In genomic region chr12:122137229-122137628, GRCh38 we compare ENCODE assay signal across 16 cellular contexts. TPM values are rescaled to one million over a fixed set of nuclear protein-coding genes. Genes with fewer than 3 reads are reported as not detected.
DNase-seq lines count a peak whose midpoint lies in the region; ATAC-seq, FAIRE-seq and TF ChIP-seq lines count a peak whose summit lies in the region.
"Had no signal": no experiment of that assay in that cellular context is flagged by ENCODE, and none has a peak within 500 bp of the region (broad histone marks: within the 10 kb centered on the region; RNA-seq: fewer than 3 reads in every experiment).

No MANE protein-coding gene starts in this region.

- no peak for FAIRE-seq in K562 (lab: Jason Lieb, UNC)
- FAIRE-seq: endometrium had no signal

- H3K36me3 Mint-ChIP-seq in activated CD8-positive, alpha-beta memory T cell treated with anti-CD3 and anti-CD28 coated beads, Interleukin-2, amount 10 ng/mL, durations not matched to agents 7 days and 5 days, result peaks cover 4% of the 10 kb centered on the region

- H3K9me3 ChIP-seq in HUES64 (ENCODE audit: insufficient read depth, low read depth, low read length) (peaks cover 11% of the 10 kb centered on the region), K562 (replicated peaks; ENCODE audit: control insufficient read depth, insufficient read depth, low read depth, low read length) (no peaks in the 10 kb centered on the region)
- H3K9me3 ChIP-seq: stomach had no signal

- no peak overlapping the region for H2AFZ ChIP-seq in K562 (ENCODE audit: low read depth, low read length)

- no TSS peak for BruUV-seq in K562 (replicated peaks; lab: Mats Ljungman, UMichigan)

- TF ChIP-seq RAD21 in K562 (CRISPR knock-in tag; conservative IDR thresholded peaks at IDR 0.05 in 1 of 2, IDR thresholded peaks at IDR 0.05 in 1 of 2), result 0 out of 4 replicates have a peak, but pooled peaks of 1 of the 2 experiments have one; percentile 27

- no peaks in the 10 kb centered on the region for H3K27me3 Mint-ChIP-seq in activated CD8-positive, alpha-beta memory T cell treated with anti-CD3 and anti-CD28 coated beads, Interleukin-2, amount 10 ng/mL, durations not matched to agents 7 days and 5 days
- H3K27me3 Mint-ChIP-seq: naive thymus-derived CD4-positive, alpha-beta T cell had no signal

- no peak overlapping the region for H4K8ac ChIP-seq in mesendoderm (ENCODE audit: low read depth, low read length)

- H2BK15ac ChIP-seq in mesendoderm (replicated peaks; ENCODE audit: low read depth), result no peak overlapping the region

- H3K9ac ChIP-seq in HUES64 (ENCODE audit: low read depth, low read length) (no peak overlapping the region), K562 (ENCODE audit: insufficient read depth in 1 of 2, low read depth in 2 of 2, low read length in 2 of 2) (0 out of 4 replicates have a peak overlapping the region, but pooled peaks of 1 of the 2 experiments have one; percentile 1), mesendoderm (ENCODE audit: low read length) (peak overlapping the region; percentile 0)

- CTCF ChIA-PET in BJ (lab: Yijun Ruan, JAX) (interaction anchor here (1.3 kb wide), 1 partner anchor 14 kb away, joined by 6 read pairs; no protein-coding TSS in a partner anchor), K562 (lab: Yijun Ruan, JAX; ENCODE audit: low intra/inter-chr PET ratio) (interaction anchor here (0.6 kb wide), 1 partner anchor 83 kb away, joined by 3 read pairs; no protein-coding TSS in a partner anchor)
- CTCF ChIA-PET in activated CD8-positive, alpha-beta memory T cell treated with anti-CD3 and anti-CD28 coated beads, Interleukin-2, amount 10 ng/mL, durations not matched to agents 7 days and 5 days (lab: Charles Lee), result interaction anchor here (1.6 kb wide), 1 partner anchor 14 kb away, joined by 3 read pairs; no protein-coding TSS in a partner anchor

- H3K4me3 Mint-ChIP-seq in activated CD8-positive, alpha-beta memory T cell treated with anti-CD3 and anti-CD28 coated beads, Interleukin-2, amount 10 ng/mL, durations not matched to agents 7 days and 5 days, result no peak overlapping the region
- H3K4me3 Mint-ChIP-seq: CD14-positive monocyte; naive thymus-derived CD4-positive, alpha-beta T cell had no signal

- no peak overlapping the region for H3K4me2 ChIP-seq in K562 (ENCODE audit: insufficient read depth, low read length)
- H3K4me2 ChIP-seq in mesendoderm (ENCODE audit: low read length), result no peak overlapping the region

- H3K4ac ChIP-seq in mesendoderm (ENCODE audit: low read depth, low read length), result no peak overlapping the region

- in situ Hi-C loops in K562 (cut with MboI), result no loop called here

- no peak for TF ChIP-seq EP300 in K562 (IDR thresholded peaks at IDR 0.05; ENCODE audit: low read length)

- no peak overlapping the region for H3K56ac ChIP-seq in mesendoderm (ENCODE audit: low read length)

- H3K36me3 ChIP-seq in BJ (ENCODE audit: control insufficient read depth, insufficient read depth, low read length) (peaks cover 44% of the 10 kb centered on the region), HUES64 (ENCODE audit: insufficient read depth, low read length) (peaks cover 35% of the 10 kb centered on the region), K562 (ENCODE audit: control insufficient read depth, insufficient read depth, low read length) (peaks cover 88% of the 10 kb centered on the region), mesendoderm (ENCODE audit: control insufficient read depth, insufficient read depth, low read length) (peaks cover 10% of the 10 kb centered on the region)

- no peak overlapping the region for H4K5ac ChIP-seq in mesendoderm (ENCODE audit: low read length)

- H3K9me1 ChIP-seq in K562 (ENCODE audit: control insufficient read depth, insufficient read depth, low read length), result no peaks in the 10 kb centered on the region

- intact Hi-C loops in K562 (cut with micrococcal nuclease), result no loop called here

- no peak overlapping the region for H2BK5ac ChIP-seq in mesendoderm (ENCODE audit: low read length)

- 0 out of 2 replicates have a peak, but pooled peaks cover 4% of the 10 kb centered on the region for H4K20me1 ChIP-seq in K562 (replicated peaks; ENCODE audit: control insufficient read depth, insufficient read depth, low read length)

- no peak overlapping the region for H2AK5ac ChIP-seq in mesendoderm (ENCODE audit: low read length)

- no peak overlapping the region for H3K18ac ChIP-seq in mesendoderm (ENCODE audit: low read length)

- TF ChIP-seq CTCF in BJ (IDR thresholded peaks at IDR 0.05; ENCODE audit: insufficient read depth, low read depth, low read length) (0 out of 2 replicates have a peak, but pooled peaks have one; percentile 11), K562 (IDR thresholded peaks at IDR 0.05 in 2 of 3, conservative IDR thresholded peaks at IDR 0.05 in 1 of 3; ENCODE audit: insufficient read depth in 2 of 3, low read depth in 1 of 3, low read length in 3 of 3) (peak; percentile 35 to 51 (median 43); a peak in 4 of 6 replicates)

- H3K4me1 ChIP-seq in HUES64 (ENCODE audit: insufficient read depth, low read length) (no peaks in the 10 kb centered on the region), K562 (replicated peaks in 1 of 2; ENCODE audit: control insufficient read depth in 2 of 2, insufficient read depth in 2 of 2, low read length in 2 of 2) (peaks cover 0 to 22% of the 10 kb centered on the region in 2 experiments; a peak in 1 of 5 replicates), mesendoderm (ENCODE audit: control insufficient read depth, low read depth, low read length) (no peaks in the 10 kb centered on the region)
- H3K4me1 ChIP-seq: stomach had no signal

- H2BK120ac ChIP-seq in mesendoderm (ENCODE audit: low read depth, low read length), result no peak overlapping the region

- ATAC-seq in K562, result peak; percentile 78
- no peak for ATAC-seq in activated CD8-positive, alpha-beta memory T cell treated with anti-CD3 and anti-CD28 coated beads, Interleukin-2, amount 10 ng/mL, durations not matched to agents 7 days and 5 days
- no peak for ATAC-seq in HG03280 (IDR thresholded peaks at IDR 0.05; ENCODE audit: unreplicated experiment)
- ATAC-seq: left cardiac atrium had no signal

- no peaks in the 10 kb centered on the region for H3K79me1 ChIP-seq in mesendoderm (ENCODE audit: low read length)

- no peak overlapping the region for H3K23ac ChIP-seq in mesendoderm (ENCODE audit: low read length)

- no peak overlapping the region for H3K27ac Mint-ChIP-seq in activated CD8-positive, alpha-beta memory T cell treated with anti-CD3 and anti-CD28 coated beads, Interleukin-2, amount 10 ng/mL, durations not matched to agents 7 days and 5 days

- H3K4me3 ChIP-seq in BJ (ENCODE audit: low read depth, low read length) (no peak overlapping the region), HUES64 (ENCODE audit: low read length) (peak overlapping the region; percentile 0; the same call in 1 of the 2 replicates), K562 (no peak overlapping the region), mesendoderm (ENCODE audit: low read length) (no peak overlapping the region)
- H3K4me3 ChIP-seq: stomach had no signal

- no peak for DNase-seq in BJ (ENCODE audit: low read depth)
- DNase-seq in K562 (ENCODE audit: extremely low read depth in 1 of 4, low spot score in 3 of 4), result peak in 3 of 4 experiments; percentile 37 to 52 (median 43)
- DNase-seq in mesendoderm, result peak; percentile 70
- no peak for DNase-seq in activated CD8-positive, alpha-beta memory T cell treated with anti-CD3 and anti-CD28 coated beads, Interleukin-2, amount 10 ng/mL, durations not matched to agents 7 days and 5 days
- DNase-seq in SKM-1 (lab: John Stamatoyannopoulos, UW; ENCODE audit: unreplicated experiment), result no peak
- no peak for DNase-seq in HT-29 (ENCODE audit: low spot score)
- DNase-seq: activated CD8-positive, alpha-beta memory T cell treated with anti-CD3 and anti-CD28 coated beads for 24 hours; left cardiac atrium; naive thymus-derived CD4-positive, alpha-beta T cell; NCI-H1105; stomach had no signal

- H3K27me3 ChIP-seq in BJ (ENCODE audit: control insufficient read depth, insufficient read depth, low read length) (no peaks in the 10 kb centered on the region), HUES64 (ENCODE audit: insufficient read depth, low read length) (no peaks in the 10 kb centered on the region), K562 (ENCODE audit: control insufficient read depth in 2 of 2, insufficient read depth in 2 of 2, low read length in 2 of 2) (no peaks in the 10 kb centered on the region), mesendoderm (ENCODE audit: insufficient read depth, low read length, poor library complexity) (no peaks in the 10 kb centered on the region)
- H3K27me3 ChIP-seq: stomach had no signal

- peaks cover 4% of the 10 kb centered on the region for H3K4me1 Mint-ChIP-seq in activated CD8-positive, alpha-beta memory T cell treated with anti-CD3 and anti-CD28 coated beads, Interleukin-2, amount 10 ng/mL, durations not matched to agents 7 days and 5 days
- H3K4me1 Mint-ChIP-seq: CD14-positive monocyte had no signal

- no peaks in the 10 kb centered on the region for H3K9me3 Mint-ChIP-seq in activated CD8-positive, alpha-beta memory T cell treated with anti-CD3 and anti-CD28 coated beads, Interleukin-2, amount 10 ng/mL, durations not matched to agents 7 days and 5 days (ENCODE audit: low read depth)

- 82% methylated on average over 10 of the region's 10 CpGs for WGBS in HUES64
- 73% methylated on average over 9 of the region's 10 CpGs for WGBS in K562 (ENCODE audit: insufficient coverage, low coverage, missing lambda C conversion rate)
- WGBS in mesendoderm (ENCODE audit: extremely low coverage, insufficient coverage, low lambda C conversion rate), result no CpG with 5 or more reads among the region's 10 CpGs

- no peak overlapping the region for H3K27ac ChIP-seq in HUES64 (ENCODE audit: low read depth, low read length)
- no peak overlapping the region for H3K27ac ChIP-seq in K562 (ENCODE audit: extremely low read depth, low read depth, low read length)
- no peak overlapping the region for H3K27ac ChIP-seq in mesendoderm (ENCODE audit: low read depth, low read length)
- H3K27ac ChIP-seq: stomach had no signal

- H3K79me2 ChIP-seq in K562 (ENCODE audit: control insufficient read depth, insufficient read depth, low read length) (no peaks in the 10 kb centered on the region), mesendoderm (ENCODE audit: control insufficient read depth, insufficient read depth, low read length) (no peaks in the 10 kb centered on the region)

- POLR2A ChIA-PET in BJ (lab: Charles Lee), result no interaction called here
- POLR2A ChIA-PET in K562 (lab: Yijun Ruan, JAX), result interaction anchor here (1.3 kb wide), 2 partner anchors 11 to 41 kb away, joined by 3 to 7 read pairs; no protein-coding TSS in a partner anchor

- TF ChIP-seq POLR2A in K562 (conservative IDR thresholded peaks at IDR 0.05), result no peak

RNA-seq across cellular contexts. Expression of gene IL31, which starts 36.8 kb away (rescaled TPM):
- not detected in 2 replicates for polyA plus RNA-seq in BJ (2011; rRNA removed)
- not detected in 2 replicates for polyA minus RNA-seq in BJ (2011; rRNA and poly(A)+ RNA removed)
- not detected for polyA plus RNA-seq in HUES64 (2013, experiment 1 of 2)
- not detected for polyA plus RNA-seq in HUES64 (2013, experiment 2 of 2)
- not detected in 2 replicates for total RNA-seq in K562 (2011; cell fraction: chromatin; rRNA removed; ENCODE audit: low replicate concordance)
- not detected in 2 replicates for total RNA-seq in K562 (2011; cell fraction: nucleolus; rRNA removed)
- total RNA-seq in K562 (2011; cell fraction: nucleoplasm; rRNA removed), result not detected in 2 replicates
- not detected in 2 replicates for total RNA-seq in K562 (2014; rRNA removed)
- not detected in 2 replicates for total RNA-seq in K562 (2014; rRNA removed; fragmentation: Illumina TruSeq; extraction: Trizol)
- total RNA-seq in K562 (2015; rRNA removed; fragmentation: Illumina TruSeq; extraction: Trizol), result not detected in 2 replicates
- total RNA-seq in K562 (2021), result not detected in 2 replicates
- polyA plus RNA-seq in K562 (2011; rRNA removed), result not detected in 2 replicates
- polyA plus RNA-seq in K562 (2011; cell fraction: cytosol; rRNA removed), result not detected in 2 replicates
- not detected in 2 replicates for polyA plus RNA-seq in K562 (2011; cell fraction: nucleus; rRNA removed)
- not detected in 2 replicates for polyA plus RNA-seq in K562 (2012)
- polyA plus RNA-seq in K562 (2014; fragmentation: Illumina TruSeq; extraction: Trizol), result not detected in 2 replicates
- polyA plus RNA-seq in K562 (2014; fragmentation: Nextera tagmentation; extraction: Ambion mirVana), result not detected
- polyA plus RNA-seq in K562 (2014; rRNA removed), result not detected in 2 replicates
- not detected in 2 replicates for polyA minus RNA-seq in K562 (2011; rRNA and poly(A)+ RNA removed)
- not detected in 2 replicates for polyA minus RNA-seq in K562 (2011; cell fraction: cytosol; rRNA and poly(A)+ RNA removed)
- not detected in 2 replicates for polyA minus RNA-seq in K562 (2011; cell fraction: nucleus; rRNA and poly(A)+ RNA removed)
- not detected for polyA plus RNA-seq in mesendoderm (2013, experiment 1 of 2)
- not detected for polyA plus RNA-seq in mesendoderm (2013, experiment 2 of 2)
- total RNA-seq in activated CD8-positive, alpha-beta memory T cell treated with anti-CD3 and anti-CD28 coated beads, Interleukin-2, amount 10 ng/mL, durations not matched to agents 7 days and 5 days, result not detected
- total RNA-seq in HT-29 (2014; rRNA removed; shearing (Covaris generic)), result not detected in 2 replicates
- total RNA-seq: left cardiac atrium; naive thymus-derived CD4-positive, alpha-beta T cell; skeletal muscle tissue; stomach had no signal
- polyA plus RNA-seq: CD14-positive monocyte; naive thymus-derived CD4-positive, alpha-beta T cell; stomach had no signal

RNA-seq across cellular contexts. Expression of gene LRRC43, which starts 45.7 kb away (rescaled TPM):
- polyA plus RNA-seq in BJ (2011; rRNA removed) (0.71 and 1.6 TPM in 2 replicates), K562 (2011; rRNA removed) (0.16 TPM in 1 of 2 replicates, not detected in the other), K562 (2014; fragmentation: Illumina TruSeq; extraction: Trizol) (not detected in 2 replicates), K562 (2014; fragmentation: Nextera tagmentation; extraction: Ambion mirVana) (not detected), K562 (2014; rRNA removed) (0.19 and 0.84 TPM in 2 replicates)
- polyA minus RNA-seq in BJ (2011; rRNA and poly(A)+ RNA removed), result 1.4 TPM in 1 of 2 replicates, not detected in the other
- polyA plus RNA-seq in HUES64 (2013, experiment 1 of 2), result not detected
- polyA plus RNA-seq in HUES64 (2013, experiment 2 of 2), result 0.38 TPM
- not detected in 2 replicates for total RNA-seq in K562 (2011; cell fraction: chromatin; rRNA removed; ENCODE audit: low replicate concordance)
- total RNA-seq in K562 (2011; cell fraction: nucleolus; rRNA removed), result not detected in 2 replicates
- 0.81 TPM in 1 of 2 replicates, not detected in the other for total RNA-seq in K562 (2011; cell fraction: nucleoplasm; rRNA removed)
- total RNA-seq in K562 (2014; rRNA removed) (0.12 TPM in 1 of 2 replicates, not detected in the other), K562 (2014; rRNA removed; fragmentation: Illumina TruSeq; extraction: Trizol) (not detected in 2 replicates), K562 (2015; rRNA removed; fragmentation: Illumina TruSeq; extraction: Trizol) (not detected in 2 replicates), K562 (2021) (not detected in 2 replicates)
- polyA plus RNA-seq in K562 (2011; cell fraction: cytosol; rRNA removed), result 0.03 TPM in 1 of 2 replicates, not detected in the other
- polyA plus RNA-seq in K562 (2011; cell fraction: nucleus; rRNA removed), result not detected in 2 replicates
- 0.07 and 0.14 TPM in 2 replicates for polyA plus RNA-seq in K562 (2012)
- polyA minus RNA-seq in K562 (2011; rRNA and poly(A)+ RNA removed), result 0.11 and 0.12 TPM in 2 replicates
- polyA minus RNA-seq in K562 (2011; cell fraction: cytosol; rRNA and poly(A)+ RNA removed), result not detected in 2 replicates
- not detected in 2 replicates for polyA minus RNA-seq in K562 (2011; cell fraction: nucleus; rRNA and poly(A)+ RNA removed)
- polyA plus RNA-seq in mesendoderm (2013, experiment 1 of 2), result 0.08 TPM
- 0.03 TPM for polyA plus RNA-seq in mesendoderm (2013, experiment 2 of 2)
- under 1 TPM in 1 of 2 experiments, not detected in 1; 0.67 TPM for total RNA-seq in activated CD8-positive, alpha-beta memory T cell treated with anti-CD3 and anti-CD28 coated beads, Interleukin-2, amount 10 ng/mL, durations not matched to agents 7 days and 5 days
- not detected in 2 replicates for total RNA-seq in HT-29 (2014; rRNA removed; shearing (Covaris generic))
- total RNA-seq: skeletal muscle tissue had no signal
- polyA plus RNA-seq: CD14-positive monocyte; naive thymus-derived CD4-positive, alpha-beta T cell; stomach had no signal

RNA-seq across cellular contexts. Expression of gene MLXIP, which starts 58.7 kb away (rescaled TPM):
- polyA plus RNA-seq in BJ (2011; rRNA removed) (3.3 and 4.8 TPM in 2 replicates), K562 (2011; rRNA removed) (14.4 and 20.7 TPM in 2 replicates), K562 (2014; fragmentation: Illumina TruSeq; extraction: Trizol) (40.7 and 46.7 TPM in 2 replicates), K562 (2014; fragmentation: Nextera tagmentation; extraction: Ambion mirVana) (1 to 10 TPM; 2.2 to 3.8 TPM), K562 (2014; rRNA removed) (26.0 and 26.5 TPM in 2 replicates)
- polyA minus RNA-seq in BJ (2011; rRNA and poly(A)+ RNA removed), result 11.0 and 12.9 TPM in 2 replicates
- polyA plus RNA-seq in HUES64 (2013, experiment 1 of 2), result 14.5 TPM
- polyA plus RNA-seq in HUES64 (2013, experiment 2 of 2), result 17.6 TPM
- 289 and 513 TPM in 2 replicates for total RNA-seq in K562 (2011; cell fraction: chromatin; rRNA removed; ENCODE audit: low replicate concordance)
- 197 and 203 TPM in 2 replicates for total RNA-seq in K562 (2011; cell fraction: nucleolus; rRNA removed)
- 215 and 311 TPM in 2 replicates for total RNA-seq in K562 (2011; cell fraction: nucleoplasm; rRNA removed)
- total RNA-seq in K562 (2014; rRNA removed) (14.7 and 36.9 TPM in 2 replicates), K562 (2014; rRNA removed; fragmentation: Illumina TruSeq; extraction: Trizol) (13.8 and 18.1 TPM in 2 replicates), K562 (2015; rRNA removed; fragmentation: Illumina TruSeq; extraction: Trizol) (25.8 and 28.9 TPM in 2 replicates), K562 (2021) (65.8 and 66.3 TPM in 2 replicates)
- 9.9 and 11.6 TPM in 2 replicates for polyA plus RNA-seq in K562 (2011; cell fraction: cytosol; rRNA removed)
- polyA plus RNA-seq in K562 (2011; cell fraction: nucleus; rRNA removed), result 78.1 and 99.4 TPM in 2 replicates
- polyA plus RNA-seq in K562 (2012), result 33.1 and 37.7 TPM in 2 replicates
- polyA minus RNA-seq in K562 (2011; rRNA and poly(A)+ RNA removed), result 20.9 and 23.5 TPM in 2 replicates
- 51.8 and 60.9 TPM in 2 replicates for polyA minus RNA-seq in K562 (2011; cell fraction: cytosol; rRNA and poly(A)+ RNA removed)
- 61.8 and 88.5 TPM in 2 replicates for polyA minus RNA-seq in K562 (2011; cell fraction: nucleus; rRNA and poly(A)+ RNA removed)
- polyA plus RNA-seq in mesendoderm (2013, experiment 1 of 2), result 48.2 TPM
- 49.6 TPM for polyA plus RNA-seq in mesendoderm (2013, experiment 2 of 2)
- 10 to 100 TPM; 36.1 to 36.4 TPM for total RNA-seq in activated CD8-positive, alpha-beta memory T cell treated with anti-CD3 and anti-CD28 coated beads, Interleukin-2, amount 10 ng/mL, durations not matched to agents 7 days and 5 days
- 22.8 and 31.3 TPM in 2 replicates for total RNA-seq in HT-29 (2014; rRNA removed; shearing (Covaris generic))

Comparison
In these comparisons a context has a peak if more than half of its experiments do, and no peak if none do; other contexts are left out.
1. DNase-seq: peak in K562 (3 of 4) and mesendoderm (single experiment); none in BJ (single experiment), activated CD8-positive, alpha-beta memory T cell treated with anti-CD3 and anti-CD28 coated beads, Interleukin-2, amount 10 ng/mL, durations not matched to agents 7 days and 5 days (single experiment), SKM-1 (single experiment) and HT-29 (single experiment).